In the genomic region with DNA sequence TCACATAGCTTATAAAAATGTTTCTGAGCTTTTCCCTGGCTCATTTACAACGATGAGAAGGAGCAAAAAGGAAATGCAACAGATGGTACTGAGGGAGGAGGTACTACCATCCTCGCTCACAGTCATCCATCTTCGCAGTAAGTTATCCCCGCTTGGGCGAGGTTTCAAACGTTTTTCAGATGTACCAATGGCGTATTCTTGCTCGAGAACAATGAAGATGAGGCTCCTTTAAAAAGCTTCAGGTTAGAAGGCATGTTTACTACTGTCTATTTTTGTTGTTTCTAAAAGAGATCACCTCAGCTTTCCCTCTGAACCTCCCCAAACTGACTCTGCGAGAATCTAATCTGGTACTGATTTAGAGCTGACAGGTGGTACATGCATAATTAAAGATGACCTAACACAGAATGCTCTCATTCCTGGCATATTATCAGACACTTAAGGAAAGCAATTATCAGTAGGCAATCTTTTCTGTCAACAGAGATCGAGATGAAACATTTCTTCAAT, we compare ENCODE assay signal across 14 cellular contexts.
DNase-seq lines count a peak whose midpoint lies in the region; ATAC-seq lines count a peak whose summit lies in the region.
"Had no signal": no experiment of that assay in that cellular context is flagged by ENCODE, and none has a peak within 500 bp of the region (broad histone marks: within the 10 kb centered on the region; RNA-seq: fewer than 3 reads in every experiment).

No MANE protein-coding gene starts in this region.

- peak overlapping the region; percentile 67 for H3K4me3 Mint-ChIP-seq in activated CD4-positive, alpha-beta T cell treated with anti-CD3 and anti-CD28 coated beads, Interleukin-2, amount 10 ng/mL, durations not matched to agents 24 days and 14 days
- H3K4me3 Mint-ChIP-seq in stimulated activated naive B cell treated with anti-CD40 and anti-IgM and Interleukin-4, amounts not matched to agents 10 μg/mL and 1 μg/mL and 100 μg/mL, for 72 hours, result peak overlapping the region; percentile 82 to 89
- H3K4me3 Mint-ChIP-seq: effector memory CD8-positive, alpha-beta T cell had no signal

- intact Hi-C loops in activated CD4-positive, alpha-beta T cell treated with anti-CD3 and anti-CD28 coated beads, Interleukin-2, amount 10 ng/mL, durations not matched to agents 24 days and 14 days (cut with micrococcal nuclease), result no loop called here

- peaks cover 78% of the 10 kb centered on the region for H3K4me1 Mint-ChIP-seq in activated CD4-positive, alpha-beta T cell treated with anti-CD3 and anti-CD28 coated beads, Interleukin-2, amount 10 ng/mL, durations not matched to agents 24 days and 14 days
- H3K4me1 Mint-ChIP-seq in stimulated activated naive B cell treated with anti-CD40 and anti-IgM and Interleukin-4, amounts not matched to agents 10 μg/mL and 1 μg/mL and 100 μg/mL, for 72 hours, result peaks cover 69 to 94% of the 10 kb centered on the region in 2 donors

- ATAC-seq in stimulated activated naive B cell treated with anti-CD40 and anti-IgM and Interleukin-4, amounts not matched to agents 10 μg/mL and 1 μg/mL and 100 μg/mL, for 72 hours (replicated peaks), result peak; percentile 13 to 34
- ATAC-seq: effector memory CD8-positive, alpha-beta T cell had no signal

- peak; percentile 62 for DNase-seq in activated CD4-positive, alpha-beta T cell treated with anti-CD3 and anti-CD28 coated beads, Interleukin-2, amount 10 ng/mL, durations not matched to agents 24 days and 14 days
- no peak for DNase-seq in activated CD4-positive, alpha-beta T cell treated with anti-CD3 and anti-CD28 coated beads for 1 hour
- DNase-seq in NCI-H446 treated with DMSO at 0.1 percent for 48 hours (lab: John Stamatoyannopoulos, UW), result peak; percentile 50
- no peak for DNase-seq in stimulated activated naive B cell treated with anti-CD40 and anti-IgM and Interleukin-4, amounts not matched to agents 10 μg/mL and 1 μg/mL and 100 μg/mL, for 72 hours
- DNase-seq in activated effector memory CD4-positive, alpha-beta T cell treated with Interleukin-2 at 50 U/mL for 16 hours, result no peak
- DNase-seq in putamen (ENCODE audit: low spot score), result no peak
- no peak for DNase-seq in ACHN
- DNase-seq: activated CD8-positive, alpha-beta memory T cell treated with anti-CD3 and anti-CD28 coated beads, Interleukin-2, amount 50 U/mL, for 48 hours; effector memory CD8-positive, alpha-beta T cell; foreskin melanocyte; MG63; ovary; transverse colon had no signal

- no peaks in the 10 kb centered on the region for H3K27me3 Mint-ChIP-seq in activated CD4-positive, alpha-beta T cell treated with anti-CD3 and anti-CD28 coated beads, Interleukin-2, amount 10 ng/mL, durations not matched to agents 24 days and 14 days
- H3K27me3 Mint-ChIP-seq in stimulated activated naive B cell treated with anti-CD40 and anti-IgM and Interleukin-4, amounts not matched to agents 10 μg/mL and 1 μg/mL and 100 μg/mL, for 72 hours, result no peaks in the 10 kb centered on the region

- no peaks in the 10 kb centered on the region for H3K9me3 Mint-ChIP-seq in activated CD4-positive, alpha-beta T cell treated with anti-CD3 and anti-CD28 coated beads, Interleukin-2, amount 10 ng/mL, durations not matched to agents 24 days and 14 days
- H3K9me3 Mint-ChIP-seq in stimulated activated naive B cell treated with anti-CD40 and anti-IgM and Interleukin-4, amounts not matched to agents 10 μg/mL and 1 μg/mL and 100 μg/mL, for 72 hours, result no peaks in the 10 kb centered on the region
- H3K9me3 Mint-ChIP-seq: effector memory CD8-positive, alpha-beta T cell had no signal

- H3K27ac ChIP-seq in angular gyrus (ENCODE audit: low read depth, low read length), result peak overlapping the region; percentile 80
- H3K27ac ChIP-seq: ovary, transverse colon had no signal

- H3K36me3 Mint-ChIP-seq in activated CD4-positive, alpha-beta T cell treated with anti-CD3 and anti-CD28 coated beads, Interleukin-2, amount 10 ng/mL, durations not matched to agents 24 days and 14 days (ENCODE audit: low read depth), result peaks cover 76% of the 10 kb centered on the region
- H3K36me3 Mint-ChIP-seq in stimulated activated naive B cell treated with anti-CD40 and anti-IgM and Interleukin-4, amounts not matched to agents 10 μg/mL and 1 μg/mL and 100 μg/mL, for 72 hours, result peaks cover 73 to 86% of the 10 kb centered on the region in 2 donors

- peak overlapping the region; percentile 88 for H3K27ac Mint-ChIP-seq in activated CD4-positive, alpha-beta T cell treated with anti-CD3 and anti-CD28 coated beads, Interleukin-2, amount 10 ng/mL, durations not matched to agents 24 days and 14 days
- H3K27ac Mint-ChIP-seq in stimulated activated naive B cell treated with anti-CD40 and anti-IgM and Interleukin-4, amounts not matched to agents 10 μg/mL and 1 μg/mL and 100 μg/mL, for 72 hours, result peak overlapping the region; percentile 96
- H3K27ac Mint-ChIP-seq: effector memory CD8-positive, alpha-beta T cell had no signal

- in situ Hi-C loops in ACHN (cut with HindIII; ENCODE audit: low pct_ligation_motif_present, low pct_unique_long_range_greater_than_20kb, low sequenced_read_pairs), result no loop called here

Comparison
In these comparisons a context has a peak if more than half of its experiments do, and no peak if none do; other contexts are left out.
1. DNase-seq: peak in activated CD4-positive, alpha-beta T cell treated with anti-CD3 and anti-CD28 coated beads, Interleukin-2, amount 10 ng/mL, durations not matched to agents 24 days and 14 days (single experiment) and NCI-H446 treated with DMSO at 0.1 percent for 48 hours (single experiment); none in activated CD4-positive, alpha-beta T cell treated with anti-CD3 and anti-CD28 coated beads for 1 hour (single experiment), stimulated activated naive B cell treated with anti-CD40 and anti-IgM and Interleukin-4, amounts not matched to agents 10 μg/mL and 1 μg/mL and 100 μg/mL, for 72 hours (single experiment), activated effector memory CD4-positive, alpha-beta T cell treated with Interleukin-2 at 50 U/mL for 16 hours (single experiment), putamen (single experiment) and ACHN (single experiment).